14 cellular contexts compared by ENCODE assay signal in the genomic region with DNA sequence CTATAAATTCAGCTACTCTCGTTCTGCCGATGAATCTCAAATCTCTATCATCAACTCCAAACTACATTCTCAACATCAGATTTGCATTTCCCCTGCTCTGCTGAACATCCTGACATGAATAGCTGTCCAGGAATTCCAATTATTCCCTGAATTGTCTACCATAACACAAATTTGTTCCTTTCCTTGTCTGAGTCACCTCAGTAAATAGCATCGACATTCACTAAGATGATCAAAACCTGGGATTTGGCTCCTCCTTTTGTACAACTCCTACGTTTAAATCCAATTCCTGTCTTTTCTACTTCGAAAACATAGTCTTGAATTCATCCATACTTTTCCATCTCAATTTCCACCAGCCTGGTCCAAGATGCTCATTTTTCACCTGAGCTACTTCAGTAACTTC.
A peak's percentile ranks its signal among the peaks of the same experiment; 100 is the strongest.
DNase-seq lines count a peak whose midpoint lies in the region; ATAC-seq, FAIRE-seq and TF ChIP-seq lines count a peak whose summit lies in the region.
"Had no signal": no experiment of that assay in that cellular context is flagged by ENCODE, and none has a peak within 500 bp of the region (broad histone marks: within the 10 kb centered on the region; RNA-seq: fewer than 3 reads in every experiment).

No MANE protein-coding gene starts in this region.

- intact Hi-C loops in left colon (cut with DNase I, micrococcal nuclease), result no loop called here

- peaks cover 2% of the 10 kb centered on the region for H3K9me3 Mint-ChIP-seq in astrocyte (ENCODE audit: unreplicated experiment)
- H3K9me3 Mint-ChIP-seq: activated naive CD4-positive, alpha-beta T cell treated with anti-CD3 and anti-CD28 coated beads, Interleukin-2, amount 50 U/mL, for 24 hours; GM23338; stimulated activated effector memory CD8-positive, alpha-beta T cell treated with anti-CD3 and anti-CD28 coated beads, Interleukin-12 subunit alpha, Interleukin-12 subunit beta, amount 100 ng/mL, for 72 hours had no signal

- no peak for TF ChIP-seq CTCF in astrocyte (IDR thresholded peaks at IDR 0.05; ENCODE audit: insufficient read depth, low read depth, low read length)
- no peak for TF ChIP-seq CTCF in tibial nerve (IDR thresholded peaks at IDR 0.05)

- H3K9me3 ChIP-seq in astrocyte (ENCODE audit: insufficient read depth, low read depth, low read length) (no peaks in the 10 kb centered on the region), tibial nerve (no peaks in the 10 kb centered on the region)

- no peaks in the 10 kb centered on the region for H3K27me3 Mint-ChIP-seq in astrocyte (ENCODE audit: low read depth, unreplicated experiment)

- FAIRE-seq in astrocyte (lab: Jason Lieb, UNC), result peak; percentile 100

- 77 to 86% methylated on average over 5 of the region's 5 CpGs for whole genome bisulfite sequencing in tibial nerve, 2 donors

- H3K4me1 ChIP-seq in ACC112 (ENCODE audit: control insufficient read depth, insufficient read depth, low read length, unreplicated experiment) (peaks cover 64% of the 10 kb centered on the region), astrocyte (ENCODE audit: insufficient read depth, low read length) (peaks cover 36% of the 10 kb centered on the region), tibial nerve (no peaks in the 10 kb centered on the region)

- H2AFZ ChIP-seq in ACC112 (ENCODE audit: low read length, unreplicated experiment) (peak overlapping the region; percentile 62), astrocyte (ENCODE audit: low read depth, low read length) (no peak overlapping the region)
- H2AFZ ChIP-seq: GM23338 had no signal

- no peaks in the 10 kb centered on the region for H3K79me2 ChIP-seq in ACC112 (ENCODE audit: control insufficient read depth, insufficient read depth, low read length, unreplicated experiment)
- no peaks in the 10 kb centered on the region for H3K79me2 ChIP-seq in astrocyte (ENCODE audit: insufficient read depth, low read length)

- DNase-seq in HT1080 (ENCODE audit: low read depth) (peak; percentile 93), astrocyte (ENCODE audit: low read depth) (peak; percentile 96), hepatic stellate cell (ENCODE audit: low spot score) (peak; percentile 75), tibial nerve (ENCODE audit: low spot score in 2 of 2) (no peak), SW480 (ENCODE audit: low spot score) (no peak), NCI-H1436 treated with DMSO at 0.1 percent for 48 hours (lab: John Stamatoyannopoulos, UW) (no peak), left colon (no peak)
- DNase-seq: activated CD4-positive, alpha-beta T cell treated with anti-CD3 and anti-CD28 coated beads, Interleukin-2, amount 50 U/mL, for 48 hours; NCI-H524 had no signal

- H3K36me3 ChIP-seq in ACC112 (ENCODE audit: insufficient read depth, low read length) (no peaks in the 10 kb centered on the region), astrocyte (ENCODE audit: insufficient read depth, low read length) (no peaks in the 10 kb centered on the region), tibial nerve (no peaks in the 10 kb centered on the region)

- ATAC-seq in left colon, result no peak
- ATAC-seq: GM23338; stimulated activated effector memory CD8-positive, alpha-beta T cell treated with anti-CD3 and anti-CD28 coated beads, Interleukin-12 subunit alpha, Interleukin-12 subunit beta, amount 100 ng/mL, for 72 hours had no signal

- TF ChIP-seq POLR2A in tibial nerve (IDR thresholded peaks at IDR 0.05), result no peak

- H3K4me1 Mint-ChIP-seq in astrocyte (ENCODE audit: low read depth, unreplicated experiment), result peaks cover 31% of the 10 kb centered on the region
- H3K4me1 Mint-ChIP-seq: activated naive CD4-positive, alpha-beta T cell treated with anti-CD3 and anti-CD28 coated beads, Interleukin-2, amount 50 U/mL, for 24 hours; B cell; GM23338; stimulated activated effector memory CD8-positive, alpha-beta T cell treated with anti-CD3 and anti-CD28 coated beads, Interleukin-12 subunit alpha, Interleukin-12 subunit beta, amount 100 ng/mL, for 72 hours had no signal

- H3K4me2 ChIP-seq in astrocyte (ENCODE audit: low read length), result peak overlapping the region; percentile 78
- H3K4me2 ChIP-seq: GM23338 had no signal

- H3K9ac ChIP-seq in astrocyte (ENCODE audit: low read length), result peak overlapping the region; percentile 81

- no peak for TF ChIP-seq EP300 in tibial nerve (IDR thresholded peaks at IDR 0.05)

- H3K36me3 Mint-ChIP-seq in astrocyte (ENCODE audit: low read depth, unreplicated experiment), result peaks cover 2% of the 10 kb centered on the region
- H3K36me3 Mint-ChIP-seq: activated naive CD4-positive, alpha-beta T cell treated with anti-CD3 and anti-CD28 coated beads, Interleukin-2, amount 50 U/mL, for 24 hours; stimulated activated effector memory CD8-positive, alpha-beta T cell treated with anti-CD3 and anti-CD28 coated beads, Interleukin-12 subunit alpha, Interleukin-12 subunit beta, amount 100 ng/mL, for 72 hours had no signal

- peak overlapping the region; percentile 62 for H3K4me3 ChIP-seq in ACC112 (ENCODE audit: low read depth, low read length)
- H3K4me3 ChIP-seq in astrocyte (ENCODE audit: insufficient read depth, low read depth, low read length), result peak overlapping the region; percentile 11
- no peak overlapping the region for H3K4me3 ChIP-seq in tibial nerve
- H3K4me3 ChIP-seq: GM23338 had no signal

- H4K20me1 ChIP-seq in astrocyte (ENCODE audit: insufficient read depth, low read length), result no peaks in the 10 kb centered on the region

- H3K27ac Mint-ChIP-seq in astrocyte (ENCODE audit: unreplicated experiment), result peak overlapping the region; percentile 97
- H3K27ac Mint-ChIP-seq: activated naive CD4-positive, alpha-beta T cell treated with anti-CD3 and anti-CD28 coated beads, Interleukin-2, amount 50 U/mL, for 24 hours; B cell; GM23338; stimulated activated effector memory CD8-positive, alpha-beta T cell treated with anti-CD3 and anti-CD28 coated beads, Interleukin-12 subunit alpha, Interleukin-12 subunit beta, amount 100 ng/mL, for 72 hours had no signal

- H3K27me3 ChIP-seq in ACC112 (ENCODE audit: insufficient read depth, low read length) (no peaks in the 10 kb centered on the region), astrocyte (ENCODE audit: insufficient read depth, low read length) (no peaks in the 10 kb centered on the region), tibial nerve (no peaks in the 10 kb centered on the region)

- H3K27ac ChIP-seq in ACC112 (ENCODE audit: low read depth, low read length) (peak overlapping the region; percentile 97), astrocyte (ENCODE audit: low read depth, low read length) (peak overlapping the region; percentile 96), tibial nerve (no peak overlapping the region)

- H3K4me3 Mint-ChIP-seq in astrocyte (ENCODE audit: unreplicated experiment), result peak overlapping the region; percentile 71
- H3K4me3 Mint-ChIP-seq: activated naive CD4-positive, alpha-beta T cell treated with anti-CD3 and anti-CD28 coated beads, Interleukin-2, amount 50 U/mL, for 24 hours; B cell; GM23338; stimulated activated effector memory CD8-positive, alpha-beta T cell treated with anti-CD3 and anti-CD28 coated beads, Interleukin-12 subunit alpha, Interleukin-12 subunit beta, amount 100 ng/mL, for 72 hours had no signal

Comparison
In these comparisons a context has a peak if more than half of its experiments do, and no peak if none do; other contexts are left out.
1. H3K27ac ChIP-seq: peak in ACC112 (single experiment) and astrocyte (single experiment); none in tibial nerve (0 of 4).
2. H3K4me3 ChIP-seq: peak in ACC112 (single experiment) and astrocyte (single experiment); none in tibial nerve (0 of 4).
3. DNase-seq: peak in HT1080 (single experiment), astrocyte (single experiment) and hepatic stellate cell (single experiment); none in tibial nerve (0 of 2), SW480 (single experiment), NCI-H1436 treated with DMSO at 0.1 percent for 48 hours (single experiment) and left colon (0 of 2).